ENCODE assay signal across 19 cellular contexts in the genomic region with DNA sequence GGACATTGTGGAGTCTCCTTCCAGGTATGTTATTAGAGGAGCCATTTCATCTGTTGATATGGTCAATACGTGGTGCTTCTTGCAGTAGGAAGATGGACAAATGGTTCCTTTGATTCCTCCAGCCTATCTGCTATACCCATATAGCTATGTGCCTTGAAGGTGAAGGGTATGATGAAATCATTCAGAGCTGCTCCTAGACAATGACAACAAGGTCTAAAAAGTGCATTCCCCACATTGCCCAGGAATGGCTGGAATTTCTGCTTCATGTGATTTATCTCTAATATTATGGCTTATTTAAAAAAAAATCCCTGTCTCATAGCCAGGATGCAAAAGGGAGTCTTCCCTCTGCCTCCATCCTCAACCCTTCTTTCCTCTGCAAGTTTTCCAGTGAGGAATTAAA. TPM values are rescaled to one million over a fixed set of nuclear protein-coding genes. Genes with fewer than 3 reads are reported as not detected.
"Had no signal": no experiment of that assay in that cellular context is flagged by ENCODE, and none has a peak within 500 bp of the region (broad histone marks: within the 10 kb centered on the region; RNA-seq: fewer than 3 reads in every experiment).

No MANE protein-coding gene starts in this region.

- H3K36me3 Mint-ChIP-seq: activated CD4-positive, alpha-beta memory T cell treated with anti-CD3 and anti-CD28 coated beads for 36 hours; activated naive CD8-positive, alpha-beta T cell treated with anti-CD3 and anti-CD28 coated beads for 36 hours; WTC11 had no signal

- H3K4me2 ChIP-seq: hepatocyte, smooth muscle cell had no signal

- H2AFZ ChIP-seq: hepatocyte had no signal

- H3K9me3 Mint-ChIP-seq: activated CD4-positive, alpha-beta memory T cell treated with anti-CD3 and anti-CD28 coated beads for 36 hours; activated naive CD8-positive, alpha-beta T cell treated with anti-CD3 and anti-CD28 coated beads for 36 hours; T-helper 2 cell treated with Interferon-gamma antibody and Interleukin-4, amounts not matched to agents 5 μg/mL and 100 μg/mL, for 36 hours; WTC11 had no signal

- DNase-seq: activated CD4-positive, alpha-beta memory T cell treated with anti-CD3 and anti-CD28 coated beads for 36 hours; activated CD4-positive, alpha-beta T cell treated with anti-CD3 and anti-CD28 coated beads for 36 hours; activated naive CD4-positive, alpha-beta T cell; activated naive CD8-positive, alpha-beta T cell treated with anti-CD3 and anti-CD28 coated beads for 36 hours; activated T-cell treated with anti-CD3 and anti-CD28 coated beads for 4 hours; amniotic stem cell; body of pancreas; effector CD4-positive, alpha-beta T cell; left lung; midbrain; right lobe of liver; stimulated activated CD4-positive, alpha-beta T cell treated with anti-CD3 and anti-CD28 coated beads, Interleukin-4, amount 100 ng/mL, for 1 hour; upper lobe of right lung had no signal

- H3K36me3 ChIP-seq: left lung, right lobe of liver, thoracic aorta, upper lobe of right lung had no signal

- H3K4me1 Mint-ChIP-seq: activated CD4-positive, alpha-beta T cell treated with anti-CD3 and anti-CD28 coated beads for 36 hours; activated naive CD8-positive, alpha-beta T cell treated with anti-CD3 and anti-CD28 coated beads for 36 hours had no signal

- ATAC-seq: activated CD4-positive, alpha-beta T cell treated with anti-CD3 and anti-CD28 coated beads for 36 hours; body of pancreas; left lung; right lobe of liver; upper lobe of right lung; WTC11 had no signal

- H3K9me3 ChIP-seq: body of pancreas, left lung, right lobe of liver, thoracic aorta, upper lobe of right lung had no signal

- H3K4me3 ChIP-seq: body of pancreas, hepatocyte, left lung, right lobe of liver, smooth muscle cell, thoracic aorta, upper lobe of right lung had no signal

- H3K4me1 ChIP-seq: upper lobe of right lung had no signal

- H3K4me3 Mint-ChIP-seq: activated CD4-positive, alpha-beta memory T cell treated with anti-CD3 and anti-CD28 coated beads for 36 hours; activated CD4-positive, alpha-beta T cell treated with anti-CD3 and anti-CD28 coated beads for 36 hours; activated naive CD8-positive, alpha-beta T cell treated with anti-CD3 and anti-CD28 coated beads for 36 hours; T-helper 2 cell treated with Interferon-gamma antibody and Interleukin-4, amounts not matched to agents 5 μg/mL and 100 μg/mL, for 36 hours; WTC11 had no signal

- H3K27me3 ChIP-seq: body of pancreas, hepatocyte, right lobe of liver, upper lobe of right lung had no signal

- H3K27ac ChIP-seq: body of pancreas, hepatocyte, left lung, right lobe of liver, thoracic aorta, upper lobe of right lung had no signal

RNA-seq across cellular contexts. Expression of gene DAAM2, which starts 14.1 kb away (rescaled TPM):
- total RNA-seq: activated CD4-positive, alpha-beta memory T cell treated with anti-CD3 and anti-CD28 coated beads for 36 hours; activated CD4-positive, alpha-beta T cell treated with anti-CD3 and anti-CD28 coated beads for 36 hours; activated naive CD8-positive, alpha-beta T cell treated with anti-CD3 and anti-CD28 coated beads for 36 hours had no signal
- polyA plus RNA-seq: keratinocyte had no signal
